ENCODE assay signal across 22 cellular contexts in the genomic region with DNA sequence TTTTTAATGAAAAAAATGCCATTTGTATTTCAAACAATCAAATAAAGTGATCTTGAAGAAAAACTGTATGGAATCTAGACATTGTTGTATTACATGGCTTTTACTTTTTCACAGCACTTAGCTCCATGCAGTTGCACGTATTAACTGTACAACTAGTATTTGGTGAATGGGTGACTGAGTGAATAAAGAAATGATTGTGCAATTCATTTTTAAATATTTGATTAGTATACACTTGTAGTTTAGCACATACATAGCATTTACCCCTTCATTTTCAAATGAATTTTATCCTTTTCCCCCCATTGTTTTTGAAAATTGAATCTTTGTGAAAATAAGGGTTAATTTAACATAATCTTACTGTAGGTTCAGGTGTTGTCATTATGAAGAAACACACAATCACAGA. TPM values are rescaled to one million over a fixed set of nuclear protein-coding genes. Genes with fewer than 3 reads are reported as not detected.
DNase-seq lines count a peak whose midpoint lies in the region; ATAC-seq, FAIRE-seq and TF ChIP-seq lines count a peak whose summit lies in the region.
"Had no signal": no experiment of that assay in that cellular context is flagged by ENCODE, and none has a peak within 500 bp of the region (broad histone marks: within the 10 kb centered on the region; RNA-seq: fewer than 3 reads in every experiment).

No MANE protein-coding gene starts in this region.

- FAIRE-seq in K562 (lab: Jason Lieb, UNC) = no peak
- FAIRE-seq: A204.1, G401.6, GM12892, H1 had no signal

- TF ChIP-seq POLR2A in breast epithelium (IDR thresholded peaks at IDR 0.05) = no peak
- no peak for TF ChIP-seq POLR2A in K562 (conservative IDR thresholded peaks at IDR 0.05)

- H3K9me1 ChIP-seq in K562 (ENCODE audit: control insufficient read depth, insufficient read depth, low read length) = no peaks in the 10 kb centered on the region

- intact Hi-C loops in MCF 10A (cut with micrococcal nuclease) = no loop called here
- intact Hi-C loops in breast epithelium (cut with DNase I; ENCODE audit: low total_unique reads) = no loop called here
- intact Hi-C loops in K562 (cut with micrococcal nuclease) = no loop called here
- intact Hi-C loops in dorsolateral prefrontal cortex (cut with DNase I) = no loop called here

- no peaks in the 10 kb centered on the region for H3K79me2 ChIP-seq in K562 (ENCODE audit: control insufficient read depth, insufficient read depth, low read length)

- H3K9ac ChIP-seq in K562 (ENCODE audit: insufficient read depth in 1 of 2, low read depth in 2 of 2, low read length in 2 of 2) = no peak overlapping the region
- H3K9ac ChIP-seq: BLaER1 treated with 17β-estradiol and CSF1 and Interleukin-3, amounts not matched to agents 10 nM and 100 nM; GM23248 had no signal

- peak overlapping the region; percentile 30 for H3K27ac Mint-ChIP-seq in MCF 10A (ENCODE audit: low read depth, unreplicated experiment)
- H3K27ac Mint-ChIP-seq: CD14-positive monocyte; CD4-positive, alpha-beta T cell; CD8-positive, alpha-beta memory T cell had no signal

- no peak for TF ChIP-seq RAD21 in K562 (CRISPR knock-in tag; conservative IDR thresholded peaks at IDR 0.05 in 1 of 2, IDR thresholded peaks at IDR 0.05 in 1 of 2)

- H3K4me2 ChIP-seq in K562 (ENCODE audit: insufficient read depth, low read length) = no peak overlapping the region
- H3K4me2 ChIP-seq: BLaER1 treated with 17β-estradiol and CSF1 and Interleukin-3, amounts not matched to agents 10 nM and 100 nM had no signal

- H2AFZ ChIP-seq in K562 (ENCODE audit: low read depth, low read length) = no peak overlapping the region
- H2AFZ ChIP-seq: GM23248 had no signal

- no peak for TF ChIP-seq EP300 in K562 (IDR thresholded peaks at IDR 0.05; ENCODE audit: low read length)

- ATAC-seq in K562 = no peak
- no peak for ATAC-seq in GM21529 (IDR thresholded peaks at IDR 0.05; ENCODE audit: unreplicated experiment)
- ATAC-seq: HCT116 had no signal

- no peak overlapping the region for H3K27ac ChIP-seq in breast epithelium
- H3K27ac ChIP-seq in HEK293 (ENCODE audit: extremely low read depth, low read depth, low read length) = no peak overlapping the region
- no peak overlapping the region for H3K27ac ChIP-seq in K562 (ENCODE audit: extremely low read depth, low read depth, low read length)
- peak overlapping the region in 2 of 59 donors; percentile 29 to 40 for H3K27ac ChIP-seq in dorsolateral prefrontal cortex
- H3K27ac ChIP-seq: 22Rv1; BLaER1 treated with 17β-estradiol and CSF1 and Interleukin-3, amounts not matched to agents 10 nM and 100 nM; GM23248 had no signal

- peaks cover 79% of the 10 kb centered on the region for H3K36me3 Mint-ChIP-seq in MCF 10A (ENCODE audit: insufficient read depth, unreplicated experiment)
- H3K36me3 Mint-ChIP-seq: CD14-positive monocyte had no signal

- H3K27me3 ChIP-seq in breast epithelium (no peaks in the 10 kb centered on the region), K562 (ENCODE audit: control insufficient read depth in 2 of 2, insufficient read depth in 2 of 2, low read length in 2 of 2) (no peaks in the 10 kb centered on the region), dorsolateral prefrontal cortex (no peaks in the 10 kb centered on the region)
- H3K27me3 ChIP-seq: BE2C; BLaER1 treated with 17β-estradiol and CSF1 and Interleukin-3, amounts not matched to agents 10 nM and 100 nM had no signal

- TF ChIP-seq CTCF in MCF 10A (IDR thresholded peaks at IDR 0.05; ENCODE audit: unreplicated experiment) = no peak
- TF ChIP-seq CTCF in breast epithelium (IDR thresholded peaks at IDR 0.05) = no peak
- no peak for TF ChIP-seq CTCF in HEK293 (tag by site-specific recombination; IDR thresholded peaks at IDR 0.05)
- TF ChIP-seq CTCF in K562 (IDR thresholded peaks at IDR 0.05 in 2 of 3, conservative IDR thresholded peaks at IDR 0.05 in 1 of 3; ENCODE audit: insufficient read depth in 2 of 3, low read depth in 1 of 3, low read length in 3 of 3) = no peak
- no peak for TF ChIP-seq CTCF in dorsolateral prefrontal cortex (IDR thresholded peaks at IDR 0.05 in 54 of 56, conservative IDR thresholded peaks at IDR 0.05 in 2 of 56; ENCODE audit: low read depth in 1 of 56, partially characterized antibody in 56 of 56)

- in situ Hi-C loops in K562 (cut with MboI) = no loop called here

- H3K27me3 Mint-ChIP-seq in MCF 10A (ENCODE audit: insufficient read depth, unreplicated experiment) = no peaks in the 10 kb centered on the region
- H3K27me3 Mint-ChIP-seq: CD4-positive, alpha-beta T cell; CD8-positive, alpha-beta memory T cell had no signal

- H3K4me3 ChIP-seq in breast epithelium (no peak overlapping the region), HEK293 (ENCODE audit: low read depth, low read length) (no peak overlapping the region), K562 (no peak overlapping the region), dorsolateral prefrontal cortex (no peak overlapping the region)
- H3K4me3 ChIP-seq: BLaER1 treated with 17β-estradiol and CSF1 and Interleukin-3, amounts not matched to agents 10 nM and 100 nM; GM23248 had no signal

- H3K4me3 Mint-ChIP-seq in MCF 10A (ENCODE audit: unreplicated experiment) = no peak overlapping the region
- H3K4me3 Mint-ChIP-seq: CD14-positive monocyte; CD4-positive, alpha-beta T cell; CD8-positive, alpha-beta memory T cell; H9; HFFc6 had no signal

- peaks cover 10% of the 10 kb centered on the region for H3K4me1 Mint-ChIP-seq in MCF 10A (ENCODE audit: insufficient read depth, unreplicated experiment)
- H3K4me1 Mint-ChIP-seq: CD14-positive monocyte; CD8-positive, alpha-beta memory T cell had no signal

- 59% methylated on average over 1 of the region's 1 CpG for WGBS in K562 (ENCODE audit: insufficient coverage, low coverage, missing lambda C conversion rate)

- H3K9me3 Mint-ChIP-seq in MCF 10A (ENCODE audit: unreplicated experiment) = no peaks in the 10 kb centered on the region
- H3K9me3 Mint-ChIP-seq: CD4-positive, alpha-beta T cell; CD8-positive, alpha-beta memory T cell; H9; HFFc6 had no signal

- BruUV-seq in MCF 10A (replicated peaks; lab: Mats Ljungman, UMichigan) (no TSS peak), K562 (replicated peaks; lab: Mats Ljungman, UMichigan) (no TSS peak)

- H4K20me1 ChIP-seq in K562 (replicated peaks; ENCODE audit: control insufficient read depth, insufficient read depth, low read length) = no peaks in the 10 kb centered on the region

- H3K36me3 ChIP-seq in breast epithelium (no peaks in the 10 kb centered on the region), HEK293 (ENCODE audit: control insufficient read depth in 2 of 2, insufficient read depth in 1 of 2, low read length in 2 of 2) (peaks cover 13 to 20% of the 10 kb centered on the region in 2 experiments), K562 (ENCODE audit: control insufficient read depth, insufficient read depth, low read length) (no peaks in the 10 kb centered on the region)

- DNase-seq in MCF 10A (ENCODE audit: unreplicated experiment) (no peak), breast epithelium (ENCODE audit: low spot score in 2 of 2) (no peak), K562 (ENCODE audit: extremely low read depth in 1 of 4, low spot score in 3 of 4) (no peak), dorsolateral prefrontal cortex (no peak)
- DNase-seq: AML-193; BE2C; CD4-positive, alpha-beta T cell; CD8-positive, alpha-beta memory T cell; DND-41; GM23248; H9; HFFc6 had no signal

- POLR2A ChIA-PET in MCF 10A (lab: Yijun Ruan, JAX) = interaction anchor here (0.5 to 1.9 kb wide), 3 partner anchors 15 to 90 kb away, joined by 5 to 7 read pairs (median 6); a partner anchor contains a TSS
- POLR2A ChIA-PET in HEK293 (lab: Yijun Ruan, JAX) = no interaction called here
- POLR2A ChIA-PET in K562 (lab: Yijun Ruan, JAX) = no interaction called here

- CTCF ChIA-PET in MCF 10A (lab: Yijun Ruan, JAX) = interaction anchor here (0.5 to 1.5 kb wide), 7 partner anchors 8 to 851 kb away, joined by 3 to 5 read pairs (median 3); no protein-coding TSS in a partner anchor
- CTCF ChIA-PET in HEK293 (lab: Yijun Ruan, JAX) = interaction anchor here (0.6 to 1.5 kb wide), 2 partner anchors 15 to 154 kb away, joined by 3 to 4 read pairs; no protein-coding TSS in a partner anchor
- CTCF ChIA-PET in K562 (lab: Yijun Ruan, JAX; ENCODE audit: low intra/inter-chr PET ratio) = no interaction called here

- H3K9me3 ChIP-seq in breast epithelium (no peaks in the 10 kb centered on the region), HEK293 (ENCODE audit: control insufficient read depth, insufficient read depth, low read depth, low read length) (no peaks in the 10 kb centered on the region), K562 (replicated peaks; ENCODE audit: control insufficient read depth, insufficient read depth, low read depth, low read length) (no peaks in the 10 kb centered on the region)
- H3K9me3 ChIP-seq: BE2C had no signal

- H3K4me1 ChIP-seq in breast epithelium (no peaks in the 10 kb centered on the region), HEK293 (ENCODE audit: control insufficient read depth, insufficient read depth, low read length) (no peaks in the 10 kb centered on the region), K562 (replicated peaks in 1 of 2; ENCODE audit: control insufficient read depth in 2 of 2, insufficient read depth in 2 of 2, low read length in 2 of 2) (no peaks in the 10 kb centered on the region)
- H3K4me1 ChIP-seq: BE2C had no signal

TF ChIP-seq in HEK293, 187 proteins besides CTCF, POLR2A, EP300 and RAD21 (continues in another document):
- TF ChIP-seq PRDM1 (tag by site-specific recombination; IDR thresholded peaks at IDR 0.05) = 0 out of 2 replicates have a peak, but pooled peaks have one; percentile 13

TF ChIP-seq in K562, 482 proteins besides CTCF, POLR2A, EP300 and RAD21 (continues in another document):
- TF ChIP-seq SRF (CRISPR knock-in tag; IDR thresholded peaks at IDR 0.05) = no peak

RNA-seq across cellular contexts. Expression of a gene that starts 54.5 kb away (rescaled TPM):
- total RNA-seq in MCF 10A (2022) = 0.25 and 0.68 TPM in 2 replicates
- total RNA-seq in breast epithelium = under 1 TPM in 1 of 3 donors, not detected in 2; 0.29 TPM
- not detected in 2 replicates for total RNA-seq in K562 (2011; cell fraction: chromatin; rRNA removed; ENCODE audit: low replicate concordance)
- total RNA-seq in K562 (2011; cell fraction: nucleolus; rRNA removed) = not detected in 2 replicates
- total RNA-seq in K562 (2011; cell fraction: nucleoplasm; rRNA removed) = not detected in 2 replicates
- total RNA-seq in K562 (2014; rRNA removed) = not detected in 2 replicates
- not detected in 2 replicates for total RNA-seq in K562 (2014; rRNA removed; fragmentation: Illumina TruSeq; extraction: Trizol)
- total RNA-seq in K562 (2015; rRNA removed; fragmentation: Illumina TruSeq; extraction: Trizol) = not detected in 2 replicates
- total RNA-seq in K562 (2021) = not detected in 2 replicates
- polyA plus RNA-seq in K562 (2011; rRNA removed) = not detected in 2 replicates
- polyA plus RNA-seq in K562 (2011; cell fraction: cytosol; rRNA removed) = not detected in 2 replicates
- not detected in 2 replicates for polyA plus RNA-seq in K562 (2011; cell fraction: nucleus; rRNA removed)
- not detected in 2 replicates for polyA plus RNA-seq in K562 (2012)
- not detected in 2 replicates for polyA plus RNA-seq in K562 (2014; fragmentation: Illumina TruSeq; extraction: Trizol)
- polyA plus RNA-seq in K562 (2014; fragmentation: Nextera tagmentation; extraction: Ambion mirVana) = not detected
- polyA plus RNA-seq in K562 (2014; rRNA removed) = not detected in 2 replicates
- not detected in 2 replicates for polyA minus RNA-seq in K562 (2011; rRNA and poly(A)+ RNA removed)
- polyA minus RNA-seq in K562 (2011; cell fraction: cytosol; rRNA and poly(A)+ RNA removed) = not detected in 2 replicates
- not detected in 2 replicates for polyA minus RNA-seq in K562 (2011; cell fraction: nucleus; rRNA and poly(A)+ RNA removed)
- total RNA-seq in dorsolateral prefrontal cortex = under 1 TPM in 4 of 120 experiments, not detected in 116; 0.46 to 0.87 (median 0.57) TPM
- total RNA-seq: GM23248, H1, H9, HFFc6 had no signal
- polyA plus RNA-seq: GM23248, H1 had no signal
